In genomic region chr11:44643207-44643606, GRCh38 we compare ENCODE assay signal across 37 cellular contexts.
"Had no signal": no experiment of that assay in that cellular context is flagged by ENCODE, and none has a peak within 500 bp of the region (broad histone marks: within the 10 kb centered on the region; RNA-seq: fewer than 3 reads in every experiment).

No MANE protein-coding gene starts in this region.

- H3K4me1 Mint-ChIP-seq: activated CD4-positive, alpha-beta T cell treated with anti-CD3 and anti-CD28 coated beads for 36 hours; activated CD4-positive, alpha-beta T cell treated with anti-CD3 and anti-CD28 coated beads, Interleukin-2, amount 10 ng/mL, durations not matched to agents 7 days and 5 days; activated CD8-positive, alpha-beta memory T cell treated with anti-CD3 and anti-CD28 coated beads, Interleukin-2, amount 10 ng/mL, durations not matched to agents 7 days and 5 days; activated naive CD4-positive, alpha-beta T cell treated with anti-CD3 and anti-CD28 coated beads, Interleukin-2, amount 10 ng/mL, durations not matched to agents 7 days and 5 days; activated naive CD8-positive, alpha-beta T cell treated with anti-CD3 and anti-CD28 coated beads, Interleukin-2, amount 10 ng/mL, durations not matched to agents 7 days and 5 days; brain; WTC11 had no signal

- ATAC-seq: activated CD4-positive, alpha-beta T cell treated with anti-CD3 and anti-CD28 coated beads for 36 hours; activated CD4-positive, CD25-positive, alpha-beta regulatory T cell treated with anti-CD3 and anti-CD28 coated beads, Interleukin-2, amount 50 U/mL, for 24 hours; activated CD8-positive, alpha-beta memory T cell treated with anti-CD3 and anti-CD28 coated beads, Interleukin-2, amount 10 ng/mL, durations not matched to agents 7 days and 5 days; activated CD8-positive, alpha-beta T cell treated with anti-CD3 and anti-CD28 coated beads, Interleukin-2, amount 10 ng/mL, durations not matched to agents 7 days and 5 days; activated naive CD8-positive, alpha-beta T cell treated with anti-CD3 and anti-CD28 coated beads, Interleukin-2, amount 50 U/mL, for 24 hours; WTC11 had no signal

- H3K4me3 ChIP-seq: ascending aorta, cardiac muscle cell, colonic mucosa had no signal

- H3K9me3 ChIP-seq: colonic mucosa had no signal

- H3K36me3 ChIP-seq: ascending aorta, cardiac muscle cell, colonic mucosa, WERI-Rb-1 had no signal

- H3K27ac Mint-ChIP-seq: activated CD4-positive, alpha-beta memory T cell treated with anti-CD3 and anti-CD28 coated beads, Interleukin-2, amount 10 ng/mL, durations not matched to agents 7 days and 5 days; activated CD4-positive, alpha-beta T cell treated with anti-CD3 and anti-CD28 coated beads for 36 hours; activated CD4-positive, alpha-beta T cell treated with anti-CD3 and anti-CD28 coated beads, Interleukin-2, amount 10 ng/mL, durations not matched to agents 7 days and 5 days; activated CD8-positive, alpha-beta memory T cell treated with anti-CD3 and anti-CD28 coated beads, Interleukin-2, amount 10 ng/mL, durations not matched to agents 7 days and 5 days; activated CD8-positive, alpha-beta T cell treated with anti-CD3 and anti-CD28 coated beads, Interleukin-2, amount 10 ng/mL, durations not matched to agents 7 days and 5 days; activated naive CD4-positive, alpha-beta T cell treated with anti-CD3 and anti-CD28 coated beads, Interleukin-2, amount 10 ng/mL, durations not matched to agents 7 days and 5 days; activated naive CD4-positive, alpha-beta T cell treated with anti-CD3 and anti-CD28 coated beads, Interleukin-2, amount 50 U/mL, for 24 hours; activated naive CD8-positive, alpha-beta T cell; activated naive CD8-positive, alpha-beta T cell treated with anti-CD3 and anti-CD28 coated beads, Interleukin-2, amount 10 ng/mL, durations not matched to agents 7 days and 5 days; activated naive CD8-positive, alpha-beta T cell treated with anti-CD3 and anti-CD28 coated beads, Interleukin-2, amount 50 U/mL, for 24 hours; activated T-cell treated with anti-CD3 and anti-CD28 coated beads, Interleukin-2, amount 50 U/mL, for 24 hours; activated T-helper 2 cell treated with anti-CD3 and anti-CD28 coated beads, Interferon-gamma antibody, Interleukin-2, Interleukin-4, amounts not matched to agents 10 μg/mL and 5 μg/mL and 100 μg/mL, durations not matched to agents 14 hours and 24 hours and 36 hours; brain; T-helper 2 cell treated with Interferon-gamma antibody and Interleukin-4, amounts not matched to agents 5 μg/mL and 100 μg/mL, for 36 hours; WTC11 had no signal

- H3K27ac ChIP-seq: ascending aorta, cardiac muscle cell, colonic mucosa, WERI-Rb-1 had no signal

- H3K4me3 Mint-ChIP-seq: activated CD4-positive, alpha-beta memory T cell treated with anti-CD3 and anti-CD28 coated beads, Interleukin-2, amount 10 ng/mL, durations not matched to agents 7 days and 5 days; activated CD4-positive, alpha-beta T cell treated with anti-CD3 and anti-CD28 coated beads for 36 hours; activated CD4-positive, alpha-beta T cell treated with anti-CD3 and anti-CD28 coated beads, Interleukin-2, amount 10 ng/mL, durations not matched to agents 7 days and 5 days; activated CD8-positive, alpha-beta memory T cell treated with anti-CD3 and anti-CD28 coated beads, Interleukin-2, amount 10 ng/mL, durations not matched to agents 7 days and 5 days; activated CD8-positive, alpha-beta T cell treated with anti-CD3 and anti-CD28 coated beads, Interleukin-2, amount 10 ng/mL, durations not matched to agents 7 days and 5 days; activated naive CD4-positive, alpha-beta T cell treated with anti-CD3 and anti-CD28 coated beads, Interleukin-2, amount 10 ng/mL, durations not matched to agents 7 days and 5 days; activated naive CD4-positive, alpha-beta T cell treated with anti-CD3 and anti-CD28 coated beads, Interleukin-2, amount 50 U/mL, for 24 hours; activated naive CD8-positive, alpha-beta T cell; activated naive CD8-positive, alpha-beta T cell treated with anti-CD3 and anti-CD28 coated beads, Interleukin-2, amount 10 ng/mL, durations not matched to agents 7 days and 5 days; activated naive CD8-positive, alpha-beta T cell treated with anti-CD3 and anti-CD28 coated beads, Interleukin-2, amount 50 U/mL, for 24 hours; activated T-cell treated with anti-CD3 and anti-CD28 coated beads, Interleukin-2, amount 50 U/mL, for 24 hours; brain; central memory CD8-positive, alpha-beta T cell; T-helper 2 cell treated with Interferon-gamma antibody and Interleukin-4, amounts not matched to agents 5 μg/mL and 100 μg/mL, for 36 hours; WTC11 had no signal

- H3K4me1 ChIP-seq: ascending aorta, colonic mucosa had no signal

- H3K27me3 ChIP-seq: ascending aorta, cardiac muscle cell, colonic mucosa had no signal

- DNase-seq: activated CD4-positive, alpha-beta memory T cell treated with anti-CD3 and anti-CD28 coated beads, Interleukin-2, amount 10 ng/mL, durations not matched to agents 7 days and 5 days; activated CD4-positive, alpha-beta T cell treated with anti-CD3 and anti-CD28 coated beads for 1 hour; activated CD4-positive, alpha-beta T cell treated with anti-CD3 and anti-CD28 coated beads for 36 hours; activated CD4-positive, alpha-beta T cell treated with anti-CD3 and anti-CD28 coated beads for 48 hours; activated CD4-positive, alpha-beta T cell treated with anti-CD3 and anti-CD28 coated beads, Interleukin-2, amount 10 ng/mL, durations not matched to agents 7 days and 5 days; activated CD4-positive, alpha-beta T cell treated with anti-CD3 and anti-CD28 coated beads, Interleukin-2, amount 50 U/mL, for 48 hours; activated CD4-positive, CD25-positive, alpha-beta regulatory T cell; activated CD8-positive, alpha-beta memory T cell treated with anti-CD3 and anti-CD28 coated beads for 24 hours; activated CD8-positive, alpha-beta memory T cell treated with anti-CD3 and anti-CD28 coated beads, Interleukin-2, amount 10 ng/mL, durations not matched to agents 7 days and 5 days; activated CD8-positive, alpha-beta memory T cell treated with anti-CD3 and anti-CD28 coated beads, Interleukin-2, amount 50 U/mL, for 48 hours; activated CD8-positive, alpha-beta T cell treated with anti-CD3 and anti-CD28 coated beads, Interleukin-2, amount 10 ng/mL, durations not matched to agents 7 days and 5 days; activated effector memory CD4-positive, alpha-beta T cell treated with Interleukin-2 at 50 U/mL for 16 hours; activated gamma-delta T cell; activated naive CD4-positive, alpha-beta T cell treated with anti-CD3 and anti-CD28 coated beads, Interleukin-2, amount 10 ng/mL, durations not matched to agents 7 days and 5 days; activated naive CD4-positive, alpha-beta T cell treated with Interleukin-2 at 50 U/mL for 16 hours; activated naive CD8-positive, alpha-beta T cell treated with anti-CD3 and anti-CD28 coated beads, Interleukin-2, amount 10 ng/mL, durations not matched to agents 7 days and 5 days; activated naive CD8-positive, alpha-beta T cell treated with anti-CD3 and anti-CD28 coated beads, Interleukin-2, amount 50 U/mL, for 24 hours; activated T-cell treated with anti-CD3 and anti-CD28 coated beads, Interleukin-2, amount 50 U/mL, for 24 hours; activated T-cell treated with anti-CD3 and anti-CD28 coated beads, Interleukin-2, amount 50 U/mL, for 48 hours; amygdala; anterior cingulate cortex; caudate nucleus; cerebellar nuclear complex; colonic mucosa; T-helper 2 cell; T-helper 9 cell; WERI-Rb-1 had no signal
